ENCODE assay signal across 20 cellular contexts in genomic region chr4:145502809-145503208, GRCh38.
"Had no signal": no experiment of that assay in that cellular context is flagged by ENCODE, and none has a peak within 500 bp of the region (broad histone marks: within the 10 kb centered on the region; RNA-seq: fewer than 3 reads in every experiment).

No MANE protein-coding gene starts in this region.

- H3K27me3 ChIP-seq: cardiac muscle cell, heart left ventricle, neural progenitor cell had no signal

- H3K27ac ChIP-seq: cardiac muscle cell, epithelial cell of prostate, neural progenitor cell had no signal

- H3K36me3 Mint-ChIP-seq: activated naive CD8-positive, alpha-beta T cell treated with anti-CD3 and anti-CD28 coated beads, Interleukin-2, amount 10 ng/mL, durations not matched to agents 7 days and 5 days; T-cell; WTC11 had no signal

- H2AFZ ChIP-seq: neural progenitor cell had no signal

- H3K36me3 ChIP-seq: cardiac muscle cell, heart left ventricle, neural progenitor cell had no signal

- H3K9ac ChIP-seq: neural progenitor cell had no signal

- H3K27me3 Mint-ChIP-seq: activated CD4-positive, alpha-beta T cell treated with anti-CD3 and anti-CD28 coated beads for 36 hours; progenitor cell of endocrine pancreas; stimulated activated naive CD8-positive, alpha-beta T cell treated with anti-CD3 and anti-CD28 coated beads, Interleukin-15, amount 100 ng/mL, for 72 hours had no signal

- H3K4me3 Mint-ChIP-seq: activated CD4-positive, alpha-beta memory T cell treated with anti-CD3 and anti-CD28 coated beads, Interleukin-2, amount 10 ng/mL, durations not matched to agents 7 days and 5 days; activated CD4-positive, alpha-beta T cell treated with anti-CD3 and anti-CD28 coated beads for 36 hours; activated naive CD8-positive, alpha-beta T cell treated with anti-CD3 and anti-CD28 coated beads, Interleukin-2, amount 10 ng/mL, durations not matched to agents 7 days and 5 days; activated T-cell treated with anti-CD3 and anti-CD28 coated beads, Interleukin-2, amount 50 U/mL, for 24 hours; effector memory CD8-positive, alpha-beta T cell; neural progenitor cell; stimulated activated naive CD8-positive, alpha-beta T cell treated with anti-CD3 and anti-CD28 coated beads, Interleukin-15, amount 100 ng/mL, for 72 hours; T-cell; WTC11 had no signal

- H3K4me2 ChIP-seq: neural progenitor cell had no signal

- H3K9me3 ChIP-seq: heart left ventricle had no signal

- H3K4me1 Mint-ChIP-seq: activated CD4-positive, alpha-beta memory T cell treated with anti-CD3 and anti-CD28 coated beads, Interleukin-2, amount 10 ng/mL, durations not matched to agents 7 days and 5 days; activated naive CD8-positive, alpha-beta T cell treated with anti-CD3 and anti-CD28 coated beads, Interleukin-2, amount 10 ng/mL, durations not matched to agents 7 days and 5 days; neural progenitor cell; stimulated activated naive CD8-positive, alpha-beta T cell treated with anti-CD3 and anti-CD28 coated beads, Interleukin-15, amount 100 ng/mL, for 72 hours; T-cell had no signal

- DNase-seq: activated CD4-positive, alpha-beta memory T cell treated with anti-CD3 and anti-CD28 coated beads, Interleukin-2, amount 10 ng/mL, durations not matched to agents 7 days and 5 days; activated CD4-positive, alpha-beta T cell treated with anti-CD3 and anti-CD28 coated beads for 36 hours; activated naive CD4-positive, alpha-beta T cell treated with Interleukin-2 at 50 U/mL for 16 hours; activated naive CD8-positive, alpha-beta T cell treated with anti-CD3 and anti-CD28 coated beads, Interleukin-2, amount 10 ng/mL, durations not matched to agents 7 days and 5 days; activated T-cell treated with anti-CD3 and anti-CD28 coated beads, Interleukin-2, amount 50 U/mL, for 24 hours; amygdala; effector memory CD8-positive, alpha-beta T cell; heart left ventricle; left ventricle myocardium superior; stimulated activated CD4-positive, alpha-beta T cell treated with anti-CD3 and anti-CD28 coated beads, Interleukin-15, amount 100 ng/mL, for 24 hours; stimulated activated CD4-positive, alpha-beta T cell treated with anti-CD3 and anti-CD28 coated beads, Interleukin-2, amount 100 ng/mL, for 48 hours; stimulated activated naive CD8-positive, alpha-beta T cell treated with anti-CD3 and anti-CD28 coated beads, Interleukin-15, amount 100 ng/mL, for 72 hours; T-cell had no signal

- H3K9me3 Mint-ChIP-seq: activated CD4-positive, alpha-beta memory T cell treated with anti-CD3 and anti-CD28 coated beads, Interleukin-2, amount 10 ng/mL, durations not matched to agents 7 days and 5 days; activated naive CD8-positive, alpha-beta T cell treated with anti-CD3 and anti-CD28 coated beads, Interleukin-2, amount 10 ng/mL, durations not matched to agents 7 days and 5 days; activated T-cell treated with anti-CD3 and anti-CD28 coated beads, Interleukin-2, amount 50 U/mL, for 24 hours; activated T-helper 2 cell treated with anti-CD3 and anti-CD28 coated beads, Interferon-gamma antibody, Interleukin-2, Interleukin-4, amounts not matched to agents 10 μg/mL and 5 μg/mL and 100 μg/mL, durations not matched to agents 14 hours and 24 hours and 36 hours; effector memory CD8-positive, alpha-beta T cell; stimulated activated naive CD8-positive, alpha-beta T cell treated with anti-CD3 and anti-CD28 coated beads, Interleukin-15, amount 100 ng/mL, for 72 hours; T-cell; WTC11 had no signal

- H3K4me3 ChIP-seq: cardiac muscle cell, heart left ventricle, neural progenitor cell, skin epidermis had no signal

- H3K27ac Mint-ChIP-seq: activated CD4-positive, alpha-beta memory T cell treated with anti-CD3 and anti-CD28 coated beads, Interleukin-2, amount 10 ng/mL, durations not matched to agents 7 days and 5 days; activated CD4-positive, alpha-beta T cell treated with anti-CD3 and anti-CD28 coated beads for 36 hours; activated naive CD8-positive, alpha-beta T cell treated with anti-CD3 and anti-CD28 coated beads, Interleukin-2, amount 10 ng/mL, durations not matched to agents 7 days and 5 days; activated T-cell treated with anti-CD3 and anti-CD28 coated beads, Interleukin-2, amount 50 U/mL, for 24 hours; activated T-helper 2 cell treated with anti-CD3 and anti-CD28 coated beads, Interferon-gamma antibody, Interleukin-2, Interleukin-4, amounts not matched to agents 10 μg/mL and 5 μg/mL and 100 μg/mL, durations not matched to agents 14 hours and 24 hours and 36 hours; effector memory CD8-positive, alpha-beta T cell; neural progenitor cell; progenitor cell of endocrine pancreas; stimulated activated naive CD8-positive, alpha-beta T cell treated with anti-CD3 and anti-CD28 coated beads, Interleukin-15, amount 100 ng/mL, for 72 hours; T-cell had no signal

- ATAC-seq: activated CD4-positive, alpha-beta T cell treated with anti-CD3 and anti-CD28 coated beads for 36 hours; effector memory CD8-positive, alpha-beta T cell; left ventricle myocardium superior; stimulated activated naive CD8-positive, alpha-beta T cell treated with anti-CD3 and anti-CD28 coated beads, Interleukin-15, amount 100 ng/mL, for 72 hours; T-cell; WTC11 had no signal
